In genomic region chr6:100622907-100623692, GRCh38 we compare ENCODE assay signal across 18 cellular contexts.
DNase-seq lines count a peak whose midpoint lies in the region; ATAC-seq, FAIRE-seq and TF ChIP-seq lines count a peak whose summit lies in the region.
"Had no signal": no experiment of that assay in that cellular context is flagged by ENCODE, and none has a peak within 500 bp of the region (broad histone marks: within the 10 kb centered on the region; RNA-seq: fewer than 3 reads in every experiment).

No MANE protein-coding gene starts in this region.

- no peaks in the 10 kb centered on the region for H4K20me1 ChIP-seq in IMR-90 (ENCODE audit: insufficient read depth, low read length)

- H2BK20ac ChIP-seq in IMR-90 (ENCODE audit: low read depth, low read length): no peak overlapping the region

- WGBS in IMR-90 (ENCODE audit: extremely low coverage in 2 of 2, insufficient read length in 1 of 2), 2 experiments: no CpG with 5 or more reads among the region's 2 CpGs

- no peak overlapping the region for H4K91ac ChIP-seq in IMR-90 (ENCODE audit: insufficient read depth, low read depth, low read length)

- H3K9ac ChIP-seq in IMR-90 (ENCODE audit: low read depth, low read length) (no peak overlapping the region), kidney (ENCODE audit: low read length in 2 of 2) (no peak overlapping the region)

- no peak overlapping the region for H2AFZ ChIP-seq in IMR-90 (replicated peaks; ENCODE audit: low read length, poor library complexity)

- CTCF ChIA-PET in IMR-90 (lab: Yijun Ruan, JAX): no interaction called here

- no peak for TF ChIP-seq CTCF in AG09309 (IDR thresholded peaks at IDR 0.05; ENCODE audit: control insufficient read depth, insufficient read depth, low read depth, low read length, missing control alignments)
- TF ChIP-seq CTCF in IMR-90 (conservative IDR thresholded peaks at IDR 0.05; ENCODE audit: low read depth, low read length): no peak
- no peak for TF ChIP-seq CTCF in bronchial epithelial cell (IDR thresholded peaks at IDR 0.05; ENCODE audit: insufficient read depth, low read length, severe bottlenecking)
- TF ChIP-seq CTCF in kidney (IDR thresholded peaks at IDR 0.05; ENCODE audit: borderline replicate concordance, extremely low read depth, insufficient read depth): no peak

- no peak overlapping the region for H2AK5ac ChIP-seq in IMR-90 (ENCODE audit: low read depth, low read length)

- H3K56ac ChIP-seq in IMR-90 (ENCODE audit: extremely low read depth, insufficient read depth, low read length): no peak overlapping the region

- no peak overlapping the region for H3K14ac ChIP-seq in IMR-90 (replicated peaks; ENCODE audit: low read depth, low read length)

- no peak overlapping the region for H2BK15ac ChIP-seq in IMR-90 (ENCODE audit: low read depth, low read length)

- H3K4me3 ChIP-seq in AG09309 (ENCODE audit: control insufficient read depth, low read depth, low read length) (no peak overlapping the region), IMR-90 (ENCODE audit: insufficient read depth, low read depth, low read length) (no peak overlapping the region), bronchial epithelial cell (ENCODE audit: low read depth, low read length) (no peak overlapping the region), kidney (ENCODE audit: low read length in 2 of 2) (no peak overlapping the region)
- H3K4me3 ChIP-seq: thoracic aorta had no signal

- H3K27ac ChIP-seq in IMR-90 (ENCODE audit: insufficient read depth, low read length) (no peak overlapping the region), kidney (ENCODE audit: low read depth in 2 of 2, low read length in 2 of 2) (no peak overlapping the region)
- H3K27ac ChIP-seq: C4-2B, thoracic aorta had no signal

- no peak overlapping the region for H3K23ac ChIP-seq in IMR-90 (ENCODE audit: low read depth, low read length)

- ATAC-seq in IMR-90 (ENCODE audit: low read depth): peak; percentile 94
- ATAC-seq in GM21423 (IDR thresholded peaks at IDR 0.05; ENCODE audit: unreplicated experiment): no peak
- ATAC-seq: sciatic nerve had no signal

- H3K9me3 ChIP-seq in IMR-90 (ENCODE audit: control insufficient read depth, insufficient read depth, low read length) (no peaks in the 10 kb centered on the region), kidney (ENCODE audit: control insufficient read depth in 1 of 2, low read length in 2 of 2) (no peaks in the 10 kb centered on the region)
- H3K9me3 ChIP-seq: thoracic aorta had no signal

- dilution Hi-C loops in IMR-90 (cut with HindIII; ENCODE audit: low sequenced_read_pairs, unreplicated experiment): no loop called here

- H3K79me1 ChIP-seq in IMR-90 (ENCODE audit: low read depth in 1 of 2, low read length in 2 of 2): peaks cover 4 to 11% of the 10 kb centered on the region in 2 experiments; a peak in 3 of 4 replicates

- H3K4ac ChIP-seq in IMR-90 (ENCODE audit: low read depth, low read length): no peak overlapping the region

- no peak overlapping the region for H3K18ac ChIP-seq in IMR-90 (ENCODE audit: low read depth, low read length)

- POLR2A ChIA-PET in IMR-90 (lab: Charles Lee; ENCODE audit: unreplicated experiment): no interaction called here

- DNase-seq in AG09309 (ENCODE audit: low read depth) (peak; percentile 16), IMR-90 (peak; percentile 76), bronchial epithelial cell (ENCODE audit: low read depth) (peak; percentile 63), iris pigment epithelial cell (ENCODE audit: low read depth) (peak; percentile 84), NCI-H2227 treated with DMSO at 0.1 percent for 48 hours (lab: John Stamatoyannopoulos, UW) (no peak), kidney (no peak), SW 1271 (lab: John Stamatoyannopoulos, UW) (no peak)
- DNase-seq: activated CD4-positive, CD25-positive, alpha-beta regulatory T cell; activated gamma-delta T cell; glutamatergic neuron; NCI-H2029 treated with DMSO at 0.1 percent for 48 hours; NCI-H526 treated with DMSO at 0.1 percent for 48 hours; stimulated activated CD4-positive, alpha-beta T cell treated with anti-CD3 and anti-CD28 coated beads, Interleukin-4, amount 100 ng/mL, for 1 hour; stimulated activated CD8-positive, alpha-beta memory T cell treated with anti-CD3 and anti-CD28 coated beads, Interleukin-4, amount 100 ng/mL, for 48 hours had no signal

- no peak for TF ChIP-seq POLR2A in IMR-90 (IDR thresholded peaks at IDR 0.05; ENCODE audit: low read depth, low read length)

- H2BK5ac ChIP-seq in IMR-90 (ENCODE audit: low read depth, low read length, poor library complexity, severe bottlenecking): peak overlapping the region; percentile 62

- H4K5ac ChIP-seq in IMR-90 (ENCODE audit: low read depth, low read length): no peak overlapping the region

- FAIRE-seq in bronchial epithelial cell (lab: Jason Lieb, UNC) (no peak), kidney (lab: Jason Lieb, UNC) (no peak)

- H4K8ac ChIP-seq in IMR-90 (ENCODE audit: low read depth in 2 of 2, low read length in 2 of 2): no peak overlapping the region; a peak in 1 of 4 replicates

- no TSS peak for BruUV-seq in IMR-90 (replicated peaks; lab: Mats Ljungman, UMichigan)

- in situ Hi-C loops in IMR-90 (cut with MboI; ENCODE audit: low sequenced_read_pairs): no loop called here

- H3K9me1 ChIP-seq in IMR-90 (ENCODE audit: insufficient read depth, low read length): no peaks in the 10 kb centered on the region; the same call in 1 of the 2 replicates

- no peak for TF ChIP-seq RAD21 in IMR-90 (IDR thresholded peaks at IDR 0.05; ENCODE audit: low read length)

- H3K36me3 ChIP-seq in IMR-90 (ENCODE audit: control insufficient read depth, insufficient read depth, low read length) (peaks cover 7% of the 10 kb centered on the region), bronchial epithelial cell (ENCODE audit: control insufficient read depth, insufficient read depth, low read length) (no peaks in the 10 kb centered on the region), kidney (ENCODE audit: control insufficient read depth in 1 of 2, insufficient read depth in 2 of 2, low read length in 2 of 2) (no peaks in the 10 kb centered on the region)

- H3K4me1 ChIP-seq in IMR-90 (ENCODE audit: control insufficient read depth, insufficient read depth, low read length) (peaks cover 5% of the 10 kb centered on the region; the same call in 1 of the 2 replicates), kidney (ENCODE audit: control insufficient read depth in 1 of 2, insufficient read depth in 1 of 2, low read depth in 1 of 2, low read length in 2 of 2) (no peaks in the 10 kb centered on the region)

- H3K27me3 ChIP-seq in IMR-90 (ENCODE audit: control insufficient read depth, insufficient read depth, low read length) (no peaks in the 10 kb centered on the region), bronchial epithelial cell (ENCODE audit: control insufficient read depth, insufficient read depth, low read length) (no peaks in the 10 kb centered on the region)

- H2BK120ac ChIP-seq in IMR-90 (ENCODE audit: low read depth, low read length): no peak overlapping the region

- peak overlapping the region; percentile 54; the same call in 1 of the 2 replicates for H3K4me2 ChIP-seq in IMR-90 (ENCODE audit: low read depth, low read length)

- no peak overlapping the region for H2AK9ac ChIP-seq in IMR-90 (replicated peaks; ENCODE audit: low read depth, low read length, poor library complexity)

- intact Hi-C loops in IMR-90 (cut with micrococcal nuclease): no loop called here
- intact Hi-C loops in kidney (cut with DNase I): no loop called here

TF ChIP-seq in IMR-90, 13 proteins besides CTCF, POLR2A, EP300 and RAD21:
- TF ChIP-seq CEBPB (IDR thresholded peaks at IDR 0.05; ENCODE audit: low read depth, low read length) (peak; percentile 99), FOS (IDR thresholded peaks at IDR 0.05; ENCODE audit: low read depth, low read length) (peak; percentile 32; the same call in 1 of the 2 replicates), MXI1 (IDR thresholded peaks at IDR 0.05; ENCODE audit: borderline replicate concordance, low read depth, low read length) (no peak)

Comparison
In these comparisons a context has a peak if more than half of its experiments do, and no peak if none do; other contexts are left out.
1. DNase-seq: peak in AG09309 (single experiment), IMR-90 (single experiment), bronchial epithelial cell (single experiment) and iris pigment epithelial cell (single experiment); none in NCI-H2227 treated with DMSO at 0.1 percent for 48 hours (single experiment), kidney (single experiment) and SW 1271 (0 of 2).